Comparison of ENCODE assay signal across 1 cellular context in the genomic region with DNA sequence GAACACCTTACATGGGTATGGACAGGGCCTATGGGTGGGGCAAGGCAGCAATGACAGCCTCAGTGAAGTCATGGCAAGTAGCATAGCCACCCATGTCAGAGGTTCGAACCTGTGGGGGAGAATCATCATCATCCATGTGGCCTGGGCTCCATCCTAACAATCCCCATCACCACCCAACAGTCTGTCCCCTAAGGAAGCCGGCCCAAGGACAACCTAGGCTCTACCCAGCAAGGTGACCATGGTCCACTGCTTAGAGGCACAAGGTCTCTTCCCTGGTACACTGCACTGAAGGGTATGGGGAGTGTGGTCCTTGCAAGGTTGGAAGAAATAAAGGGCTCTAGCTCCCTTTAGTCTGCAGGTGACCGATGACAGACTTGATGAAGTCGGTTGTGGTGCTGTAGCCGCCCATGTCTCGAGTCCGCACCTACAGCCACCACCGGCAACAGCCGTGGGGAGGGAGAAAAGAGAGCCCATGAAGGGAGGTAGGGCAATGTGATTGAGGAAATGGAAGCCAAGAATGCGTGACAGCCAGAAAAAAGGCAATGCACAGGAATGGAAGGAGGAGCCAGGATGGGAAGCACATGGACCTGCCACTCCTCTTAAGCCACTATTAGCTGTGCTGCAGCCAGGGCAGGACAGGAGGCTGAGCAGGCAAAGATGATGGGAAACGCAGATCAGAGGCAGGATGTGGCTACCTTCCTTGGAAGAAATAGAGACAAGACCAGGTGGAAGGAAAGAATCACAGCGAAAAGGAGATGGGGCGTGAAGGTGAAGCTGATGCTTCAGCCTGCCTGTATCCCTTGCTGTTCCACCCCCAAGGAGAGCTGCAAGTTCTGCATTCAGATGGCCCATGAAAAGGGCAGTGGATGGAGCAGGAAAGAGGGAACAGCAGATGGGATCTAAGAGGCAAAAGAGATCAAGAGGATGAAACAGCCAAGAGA.
A peak's percentile ranks its signal among the peaks of the same experiment; 100 is the strongest.
TF ChIP-seq lines count a peak whose summit lies in the region.

No MANE protein-coding gene starts in this region.

TF ChIP-seq in WTC11, 78 proteins besides CTCF, POLR2A, EP300 and RAD21 (continued from another document):
- TF ChIP-seq, protein P1, sequence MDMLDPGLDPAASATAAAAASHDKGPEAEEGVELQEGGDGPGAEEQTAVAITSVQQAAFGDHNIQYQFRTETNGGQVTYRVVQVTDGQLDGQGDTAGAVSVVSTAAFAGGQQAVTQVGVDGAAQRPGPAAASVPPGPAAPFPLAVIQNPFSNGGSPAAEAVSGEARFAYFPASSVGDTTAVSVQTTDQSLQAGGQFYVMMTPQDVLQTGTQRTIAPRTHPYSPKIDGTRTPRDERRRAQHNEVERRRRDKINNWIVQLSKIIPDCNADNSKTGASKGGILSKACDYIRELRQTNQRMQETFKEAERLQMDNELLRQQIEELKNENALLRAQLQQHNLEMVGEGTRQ (CRISPR knock-in tag; IDR thresholded peaks at IDR 0.05), result peak; percentile 13; the same call in 1 of the 2 replicates
- TF ChIP-seq, protein P2, sequence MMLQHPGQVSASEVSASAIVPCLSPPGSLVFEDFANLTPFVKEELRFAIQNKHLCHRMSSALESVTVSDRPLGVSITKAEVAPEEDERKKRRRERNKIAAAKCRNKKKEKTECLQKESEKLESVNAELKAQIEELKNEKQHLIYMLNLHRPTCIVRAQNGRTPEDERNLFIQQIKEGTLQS (CRISPR knock-in tag; conservative IDR thresholded peaks at IDR 0.05), result 0 out of 2 replicates have a peak, but pooled peaks have one; percentile 55
- TF ChIP-seq PRRX2 (CRISPR knock-in tag; IDR thresholded peaks at IDR 0.05), result peak; percentile 87
- peak; percentile 91 for TF ChIP-seq ZNF671 (CRISPR knock-in tag; IDR thresholded peaks at IDR 0.05)
- TF ChIP-seq ZNF219 (CRISPR knock-in tag; IDR thresholded peaks at IDR 0.05; ENCODE audit: borderline replicate concordance), result no peak
- TF ChIP-seq, protein P3, sequence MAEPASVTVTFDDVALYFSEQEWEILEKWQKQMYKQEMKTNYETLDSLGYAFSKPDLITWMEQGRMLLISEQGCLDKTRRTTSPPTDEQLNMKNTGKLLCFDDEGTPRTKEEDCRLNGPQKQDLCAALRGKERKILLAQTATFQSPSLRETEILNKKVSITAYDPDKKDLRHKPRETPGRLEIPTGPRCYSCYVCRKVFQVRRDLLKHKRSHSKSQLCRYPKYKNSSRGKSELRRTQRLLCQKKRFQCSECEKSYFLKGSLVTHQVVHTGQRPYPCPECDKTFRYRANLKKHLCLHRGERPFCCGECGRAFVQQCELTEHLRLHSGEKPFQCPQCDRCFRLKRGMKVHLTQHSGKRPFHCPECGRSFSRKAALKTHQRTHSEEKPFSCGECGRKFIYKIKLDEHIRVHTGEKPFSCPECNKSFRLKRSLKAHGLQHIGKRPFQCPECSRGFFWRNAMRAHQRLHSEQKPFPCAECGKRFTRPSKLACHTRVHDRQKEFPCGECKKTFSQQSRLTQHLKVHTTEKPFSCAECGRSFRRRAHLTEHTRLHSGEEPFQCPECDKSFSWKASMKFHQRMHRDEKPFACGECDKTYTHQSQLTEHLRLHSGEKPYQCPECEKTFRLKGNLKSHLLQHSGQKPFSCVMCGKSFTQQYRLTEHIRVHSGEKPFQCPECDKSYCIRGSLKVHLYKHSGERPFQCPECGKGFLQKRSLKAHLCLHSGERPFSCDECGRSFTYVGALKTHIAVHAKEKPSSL (CRISPR knock-in tag; conservative IDR thresholded peaks at IDR 0.05), result peak; percentile 84; the same call in 1 of the 2 replicates
- TF ChIP-seq, protein P4, sequence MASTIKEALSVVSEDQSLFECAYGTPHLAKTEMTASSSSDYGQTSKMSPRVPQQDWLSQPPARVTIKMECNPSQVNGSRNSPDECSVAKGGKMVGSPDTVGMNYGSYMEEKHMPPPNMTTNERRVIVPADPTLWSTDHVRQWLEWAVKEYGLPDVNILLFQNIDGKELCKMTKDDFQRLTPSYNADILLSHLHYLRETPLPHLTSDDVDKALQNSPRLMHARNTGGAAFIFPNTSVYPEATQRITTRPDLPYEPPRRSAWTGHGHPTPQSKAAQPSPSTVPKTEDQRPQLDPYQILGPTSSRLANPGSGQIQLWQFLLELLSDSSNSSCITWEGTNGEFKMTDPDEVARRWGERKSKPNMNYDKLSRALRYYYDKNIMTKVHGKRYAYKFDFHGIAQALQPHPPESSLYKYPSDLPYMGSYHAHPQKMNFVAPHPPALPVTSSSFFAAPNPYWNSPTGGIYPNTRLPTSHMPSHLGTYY (CRISPR knock-in tag; IDR thresholded peaks at IDR 0.05), result peak; percentile 86
- TF ChIP-seq ZNF232 (CRISPR knock-in tag; IDR thresholded peaks at IDR 0.05), result 0 out of 2 replicates have a peak, but pooled peaks have one; percentile 29
- TF ChIP-seq, protein P5, sequence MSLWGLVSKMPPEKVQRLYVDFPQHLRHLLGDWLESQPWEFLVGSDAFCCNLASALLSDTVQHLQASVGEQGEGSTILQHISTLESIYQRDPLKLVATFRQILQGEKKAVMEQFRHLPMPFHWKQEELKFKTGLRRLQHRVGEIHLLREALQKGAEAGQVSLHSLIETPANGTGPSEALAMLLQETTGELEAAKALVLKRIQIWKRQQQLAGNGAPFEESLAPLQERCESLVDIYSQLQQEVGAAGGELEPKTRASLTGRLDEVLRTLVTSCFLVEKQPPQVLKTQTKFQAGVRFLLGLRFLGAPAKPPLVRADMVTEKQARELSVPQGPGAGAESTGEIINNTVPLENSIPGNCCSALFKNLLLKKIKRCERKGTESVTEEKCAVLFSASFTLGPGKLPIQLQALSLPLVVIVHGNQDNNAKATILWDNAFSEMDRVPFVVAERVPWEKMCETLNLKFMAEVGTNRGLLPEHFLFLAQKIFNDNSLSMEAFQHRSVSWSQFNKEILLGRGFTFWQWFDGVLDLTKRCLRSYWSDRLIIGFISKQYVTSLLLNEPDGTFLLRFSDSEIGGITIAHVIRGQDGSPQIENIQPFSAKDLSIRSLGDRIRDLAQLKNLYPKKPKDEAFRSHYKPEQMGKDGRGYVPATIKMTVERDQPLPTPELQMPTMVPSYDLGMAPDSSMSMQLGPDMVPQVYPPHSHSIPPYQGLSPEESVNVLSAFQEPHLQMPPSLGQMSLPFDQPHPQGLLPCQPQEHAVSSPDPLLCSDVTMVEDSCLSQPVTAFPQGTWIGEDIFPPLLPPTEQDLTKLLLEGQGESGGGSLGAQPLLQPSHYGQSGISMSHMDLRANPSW (CRISPR knock-in tag; conservative IDR thresholded peaks at IDR 0.05; ENCODE audit: low read depth), result no peak
- TF ChIP-seq SMAD3 (CRISPR knock-in tag; IDR thresholded peaks at IDR 0.05; ENCODE audit: borderline replicate concordance), result 0 out of 2 replicates have a peak, but pooled peaks have one; percentile 15
- TF ChIP-seq, protein P6, sequence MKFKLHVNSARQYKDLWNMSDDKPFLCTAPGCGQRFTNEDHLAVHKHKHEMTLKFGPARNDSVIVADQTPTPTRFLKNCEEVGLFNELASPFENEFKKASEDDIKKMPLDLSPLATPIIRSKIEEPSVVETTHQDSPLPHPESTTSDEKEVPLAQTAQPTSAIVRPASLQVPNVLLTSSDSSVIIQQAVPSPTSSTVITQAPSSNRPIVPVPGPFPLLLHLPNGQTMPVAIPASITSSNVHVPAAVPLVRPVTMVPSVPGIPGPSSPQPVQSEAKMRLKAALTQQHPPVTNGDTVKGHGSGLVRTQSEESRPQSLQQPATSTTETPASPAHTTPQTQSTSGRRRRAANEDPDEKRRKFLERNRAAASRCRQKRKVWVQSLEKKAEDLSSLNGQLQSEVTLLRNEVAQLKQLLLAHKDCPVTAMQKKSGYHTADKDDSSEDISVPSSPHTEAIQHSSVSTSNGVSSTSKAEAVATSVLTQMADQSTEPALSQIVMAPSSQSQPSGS (CRISPR knock-in tag; IDR thresholded peaks at IDR 0.05; ENCODE audit: borderline replicate concordance, low read depth), result no peak
- TF ChIP-seq, protein P7, sequence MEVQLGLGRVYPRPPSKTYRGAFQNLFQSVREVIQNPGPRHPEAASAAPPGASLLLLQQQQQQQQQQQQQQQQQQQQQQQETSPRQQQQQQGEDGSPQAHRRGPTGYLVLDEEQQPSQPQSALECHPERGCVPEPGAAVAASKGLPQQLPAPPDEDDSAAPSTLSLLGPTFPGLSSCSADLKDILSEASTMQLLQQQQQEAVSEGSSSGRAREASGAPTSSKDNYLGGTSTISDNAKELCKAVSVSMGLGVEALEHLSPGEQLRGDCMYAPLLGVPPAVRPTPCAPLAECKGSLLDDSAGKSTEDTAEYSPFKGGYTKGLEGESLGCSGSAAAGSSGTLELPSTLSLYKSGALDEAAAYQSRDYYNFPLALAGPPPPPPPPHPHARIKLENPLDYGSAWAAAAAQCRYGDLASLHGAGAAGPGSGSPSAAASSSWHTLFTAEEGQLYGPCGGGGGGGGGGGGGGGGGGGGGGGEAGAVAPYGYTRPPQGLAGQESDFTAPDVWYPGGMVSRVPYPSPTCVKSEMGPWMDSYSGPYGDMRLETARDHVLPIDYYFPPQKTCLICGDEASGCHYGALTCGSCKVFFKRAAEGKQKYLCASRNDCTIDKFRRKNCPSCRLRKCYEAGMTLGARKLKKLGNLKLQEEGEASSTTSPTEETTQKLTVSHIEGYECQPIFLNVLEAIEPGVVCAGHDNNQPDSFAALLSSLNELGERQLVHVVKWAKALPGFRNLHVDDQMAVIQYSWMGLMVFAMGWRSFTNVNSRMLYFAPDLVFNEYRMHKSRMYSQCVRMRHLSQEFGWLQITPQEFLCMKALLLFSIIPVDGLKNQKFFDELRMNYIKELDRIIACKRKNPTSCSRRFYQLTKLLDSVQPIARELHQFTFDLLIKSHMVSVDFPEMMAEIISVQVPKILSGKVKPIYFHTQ (CRISPR knock-in tag; IDR thresholded peaks at IDR 0.05), result peak; percentile 95
- peak; percentile 64; the same call in 1 of the 2 replicates for TF ChIP-seq TP53 (CRISPR knock-in tag; IDR thresholded peaks at IDR 0.05)
- no peak for TF ChIP-seq NR2C2 (CRISPR knock-in tag; IDR thresholded peaks at IDR 0.05)
- peak; percentile 64 for TF ChIP-seq ZNF416 (CRISPR knock-in tag; IDR thresholded peaks at IDR 0.05)
- TF ChIP-seq, protein P8, sequence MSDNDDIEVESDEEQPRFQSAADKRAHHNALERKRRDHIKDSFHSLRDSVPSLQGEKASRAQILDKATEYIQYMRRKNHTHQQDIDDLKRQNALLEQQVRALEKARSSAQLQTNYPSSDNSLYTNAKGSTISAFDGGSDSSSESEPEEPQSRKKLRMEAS (CRISPR knock-in tag; IDR thresholded peaks at IDR 0.05), result 0 out of 2 replicates have a peak, but pooled peaks have one; percentile 29
- peak; percentile 12; the same call in 1 of the 2 replicates for TF ChIP-seq JUN (CRISPR knock-in tag; IDR thresholded peaks at IDR 0.05)
